ENCODE assay signal across 8 cellular contexts in genomic region chr15:63277044-63277892, GRCh38. TPM values are rescaled to one million over a fixed set of nuclear protein-coding genes. Genes with fewer than 3 reads are reported as not detected.
DNase-seq lines count a peak whose midpoint lies in the region; ATAC-seq and TF ChIP-seq lines count a peak whose summit lies in the region.

APH1B (plus strand) TSS chr15:63277605; CDS start chr15:63277624, 19 bp downstream.

- H3K36me3 Mint-ChIP-seq in GM23338 (ENCODE audit: low read depth) = peaks cover 24% of the 10 kb centered on the region

- peak in 1 of 4 donors; percentile 75 for TF ChIP-seq POLR2A in upper lobe of left lung (IDR thresholded peaks at IDR 0.05)

- no peaks in the 10 kb centered on the region for H3K9me3 ChIP-seq in MM.1S (replicated peaks; ENCODE audit: insufficient read depth, low read length)
- no peaks in the 10 kb centered on the region for H3K9me3 ChIP-seq in upper lobe of left lung

- ATAC-seq in GM23338 (peak; percentile 91), upper lobe of left lung (ENCODE audit: low FRiP score in 2 of 2) (peak; percentile 90 to 97)

- peak within 1 kb of the TSS; percentile 87 for H3K4me2 ChIP-seq in GM23338
- H3K4me2 ChIP-seq in MM.1S (ENCODE audit: low read depth, low read length) = peak within 1 kb of the TSS; percentile 89

- DNase-seq in EH (ENCODE audit: low read depth) (peak; percentile 79), GM23338 (ENCODE audit: low spot score) (peak; percentile 89), MM.1S (peak; percentile 72), SW480 (ENCODE audit: low spot score) (peak; percentile 63), cardiac septum (ENCODE audit: low spot score) (peak; percentile 91), posterior vena cava (ENCODE audit: low spot score) (peak; percentile 92), upper lobe of left lung (peak; percentile 89 to 97)
- peak; percentile 22 for DNase-seq in activated naive CD8-positive, alpha-beta T cell treated with anti-CD3 and anti-CD28 coated beads, Interleukin-2, amount 50 U/mL, for 16 hours (ENCODE audit: low read depth, low spot score)

- 0 out of 2 replicates have a peak, but pooled peaks cover 5% of the 10 kb centered on the region for H3K27me3 ChIP-seq in GM23338 (ENCODE audit: insufficient read depth)
- H3K27me3 ChIP-seq in MM.1S (replicated peaks; ENCODE audit: insufficient read depth, low read length) = peaks cover 16% of the 10 kb centered on the region
- no peaks in the 10 kb centered on the region for H3K27me3 ChIP-seq in upper lobe of left lung

- H3K4me1 ChIP-seq in GM23338 (ENCODE audit: insufficient read depth) (peaks cover 18% of the 10 kb centered on the region), MM.1S (ENCODE audit: low read length) (peaks cover 2% of the 10 kb centered on the region; the same call in 1 of the 2 replicates), upper lobe of left lung (peaks cover 0 to 30% (median 8%) of the 10 kb centered on the region in 4 donors)

- peak within 1 kb of the TSS; percentile 88 for H3K4me3 Mint-ChIP-seq in GM23338

- H3F3A ChIP-seq in GM23338 (replicated peaks; ENCODE audit: low read depth) (0 out of 2 replicates have a peak, but pooled peaks cover 6% of the 10 kb centered on the region), MM.1S (ENCODE audit: insufficient read depth, low read length) (peaks cover 6% of the 10 kb centered on the region; the same call in 1 of the 2 replicates)

- H2AFZ ChIP-seq in GM23338 (peak within 1 kb of the TSS; percentile 96), MM.1S (ENCODE audit: low read length) (peak within 1 kb of the TSS; percentile 92)

- peaks cover 28% of the 10 kb centered on the region for H3K4me1 Mint-ChIP-seq in GM23338

- H3K27ac ChIP-seq in GM23338 (ENCODE audit: low read depth) (peak within 1 kb of the TSS; percentile 89), MM.1S (ENCODE audit: low read length) (no peak within 1 kb of the TSS), upper lobe of left lung (peak within 1 kb of the TSS; percentile 76 to 93 (median 86))

- H3K9ac ChIP-seq in MM.1S (ENCODE audit: low read length) = peak within 1 kb of the TSS; percentile 58

- H4K20me1 ChIP-seq in GM23338 (replicated peaks; ENCODE audit: insufficient read depth) (no peaks in the 10 kb centered on the region), MM.1S (ENCODE audit: insufficient read depth, low read length) (no peaks in the 10 kb centered on the region)

- peaks cover 7% of the 10 kb centered on the region for H3K27me3 Mint-ChIP-seq in GM23338 (ENCODE audit: insufficient read depth, low read depth, poor library complexity)

- WGBS in upper lobe of left lung, 2 donors = 0% methylated on average over 26 to 51 of the region's 102 CpGs

- no peaks in the 10 kb centered on the region for H3K79me2 ChIP-seq in GM23338 (replicated peaks; ENCODE audit: insufficient read depth)
- no peaks in the 10 kb centered on the region for H3K79me2 ChIP-seq in MM.1S (ENCODE audit: low read length)

- H3K9me3 Mint-ChIP-seq in GM23338 = peaks cover 15% of the 10 kb centered on the region; the same call in 2 of the 3 replicates

- intact Hi-C loops in cardiac septum (cut with DNase I) (loop anchor here (5.0 to 10.0 kb wide), 4 partner anchors 90 to 232 kb away; partner anchors contain the start of genes LACTB, RAB8B, RPS27L and TPM1), posterior vena cava (cut with DNase I) (no loop called here)

- H3K4me3 ChIP-seq in GM23338 (peak within 1 kb of the TSS; percentile 84), MM.1S (ENCODE audit: low read length) (peak within 1 kb of the TSS; percentile 71), upper lobe of left lung (peak within 1 kb of the TSS; percentile 66 to 86 (median 67))

- H3K9me2 ChIP-seq in GM23338 (ENCODE audit: insufficient read depth) = no peaks in the 10 kb centered on the region
- H3K9me2 ChIP-seq in MM.1S (replicated peaks; ENCODE audit: insufficient read depth, low read length) = no peaks in the 10 kb centered on the region

- H3K36me3 ChIP-seq in GM23338 (ENCODE audit: insufficient read depth) = no peaks in the 10 kb centered on the region; the same call in 1 of the 2 replicates
- no peaks in the 10 kb centered on the region for H3K36me3 ChIP-seq in MM.1S (replicated peaks; ENCODE audit: insufficient read depth, low read length)
- peaks cover 0 to 4% (median 0%) of the 10 kb centered on the region in 4 donors for H3K36me3 ChIP-seq in upper lobe of left lung

- TF ChIP-seq CTCF in GM23338 (conservative IDR thresholded peaks at IDR 0.05; ENCODE audit: low read depth in 2 of 2) (no peak), MM.1S (IDR thresholded peaks at IDR 0.05; ENCODE audit: low read length) (no peak), upper lobe of left lung (IDR thresholded peaks at IDR 0.05) (peak in 1 of 6 experiments; percentile 24)

- no peak for TF ChIP-seq EP300 in upper lobe of left lung (IDR thresholded peaks at IDR 0.05)

- peak within 1 kb of the TSS; percentile 90 for H3K27ac Mint-ChIP-seq in GM23338

TF ChIP-seq in GM23338, 12 proteins besides CTCF, POLR2A, EP300 and RAD21 (continues in another document):
- TF ChIP-seq ZNF331 (CRISPR knock-in tag; IDR thresholded peaks at IDR 0.05; ENCODE audit: low read depth) = no peak
- peak; percentile 22; the same call in 1 of the 2 replicates for TF ChIP-seq CREB1 (CRISPR knock-in tag; IDR thresholded peaks at IDR 0.05; ENCODE audit: low read depth)
- TF ChIP-seq ZNF462 (CRISPR knock-in tag; IDR thresholded peaks at IDR 0.05) = no peak
- TF ChIP-seq ETS1 (IDR thresholded peaks at IDR 0.05) = 0 out of 2 replicates have a peak, but pooled peaks have one; percentile 24
- no peak for TF ChIP-seq NANOG (IDR thresholded peaks at IDR 0.05; ENCODE audit: borderline replicate concordance)

RNA-seq across cellular contexts. Expression of gene APH1B, which starts in this region (rescaled TPM):
- 23.8 and 24.4 TPM in 2 replicates for total RNA-seq in GM23338 (2014; rRNA removed; shearing (Covaris generic))
- polyA plus RNA-seq in GM23338 (2016; fragmentation: Nextera tagmentation; extraction: Ambion mirVana) = 14.3 and 16.3 TPM in 2 replicates
- total RNA-seq in cardiac septum (7.7 TPM), posterior vena cava (10 to 100 TPM; 20.9 to 21.2 TPM), upper lobe of left lung (10 to 100 TPM in 4 of 6 donors, 1 to 10 TPM in 2; 4.9 to 28.9 (median 12.4) TPM)

Comparison
In these comparisons a context has a peak if more than half of its experiments do, and no peak if none do; other contexts are left out.
1. DNase-seq: peak in every context shown above with its lines; median percentile 93 in upper lobe of left lung; 92 in posterior vena cava; 91 in cardiac septum; 89 in GM23338; 79 in EH; 72 in MM.1S; 63 in SW480; 22 in activated naive CD8-positive, alpha-beta T cell treated with anti-CD3 and anti-CD28 coated beads, Interleukin-2, amount 50 U/mL, for 16 hours.